ENCODE assay signal across 40 cellular contexts in genomic region chr9:101605547-101605946, GRCh38. TPM values are rescaled to one million over a fixed set of nuclear protein-coding genes. Genes with fewer than 3 reads are reported as not detected.
"Had no signal": no experiment of that assay in that cellular context is flagged by ENCODE, and none has a peak within 500 bp of the region (broad histone marks: within the 10 kb centered on the region; RNA-seq: fewer than 3 reads in every experiment).

No MANE protein-coding gene starts in this region.

- H3K4me1 ChIP-seq: ascending aorta had no signal

- H3K4me3 Mint-ChIP-seq: activated CD4-positive, alpha-beta memory T cell treated with anti-CD3 and anti-CD28 coated beads, Interleukin-2, amount 10 ng/mL, durations not matched to agents 7 days and 5 days; activated CD4-positive, alpha-beta T cell treated with anti-CD3 and anti-CD28 coated beads for 36 hours; activated CD4-positive, alpha-beta T cell treated with anti-CD3 and anti-CD28 coated beads, Interleukin-2, amount 10 ng/mL, durations not matched to agents 7 days and 5 days; activated CD8-positive, alpha-beta memory T cell treated with anti-CD3 and anti-CD28 coated beads, Interleukin-2, amount 10 ng/mL, durations not matched to agents 7 days and 5 days; activated CD8-positive, alpha-beta T cell treated with anti-CD3 and anti-CD28 coated beads, Interleukin-2, amount 10 ng/mL, durations not matched to agents 7 days and 5 days; activated naive CD4-positive, alpha-beta T cell treated with anti-CD3 and anti-CD28 coated beads, Interleukin-2, amount 10 ng/mL, durations not matched to agents 7 days and 5 days; activated naive CD4-positive, alpha-beta T cell treated with anti-CD3 and anti-CD28 coated beads, Interleukin-2, amount 50 U/mL, for 24 hours; activated naive CD8-positive, alpha-beta T cell; activated naive CD8-positive, alpha-beta T cell treated with anti-CD3 and anti-CD28 coated beads, Interleukin-2, amount 10 ng/mL, durations not matched to agents 7 days and 5 days; activated naive CD8-positive, alpha-beta T cell treated with anti-CD3 and anti-CD28 coated beads, Interleukin-2, amount 50 U/mL, for 24 hours; activated T-cell treated with anti-CD3 and anti-CD28 coated beads, Interleukin-2, amount 50 U/mL, for 24 hours; brain; central memory CD8-positive, alpha-beta T cell; T-helper 1 cell treated with Interleukin-12 subunit alpha and Interleukin-12 subunit beta and Interleukin-4 antibody, amounts not matched to agents 30 μg/mL and 1 μg/mL, for 36 hours; T-helper 2 cell treated with Interferon-gamma antibody and Interleukin-4, amounts not matched to agents 5 μg/mL and 100 μg/mL, for 36 hours; WTC11 had no signal

- H3K9me3 ChIP-seq: ascending aorta had no signal

- H3K27me3 ChIP-seq: ascending aorta, cardiac muscle cell had no signal

- H3K36me3 ChIP-seq: ascending aorta, cardiac muscle cell, WERI-Rb-1 had no signal

- H3K36me3 Mint-ChIP-seq: activated CD8-positive, alpha-beta memory T cell treated with anti-CD3 and anti-CD28 coated beads, Interleukin-2, amount 10 ng/mL, durations not matched to agents 7 days and 5 days; activated naive CD4-positive, alpha-beta T cell treated with anti-CD3 and anti-CD28 coated beads, Interleukin-2, amount 10 ng/mL, durations not matched to agents 7 days and 5 days; activated naive CD4-positive, alpha-beta T cell treated with anti-CD3 and anti-CD28 coated beads, Interleukin-2, amount 50 U/mL, for 24 hours; activated naive CD8-positive, alpha-beta T cell; activated naive CD8-positive, alpha-beta T cell treated with anti-CD3 and anti-CD28 coated beads, Interleukin-2, amount 10 ng/mL, durations not matched to agents 7 days and 5 days; brain; WTC11 had no signal

- H3K4me3 ChIP-seq: ascending aorta, cardiac muscle cell had no signal

- H3K27ac Mint-ChIP-seq: activated CD4-positive, alpha-beta memory T cell treated with anti-CD3 and anti-CD28 coated beads, Interleukin-2, amount 10 ng/mL, durations not matched to agents 7 days and 5 days; activated CD4-positive, alpha-beta T cell treated with anti-CD3 and anti-CD28 coated beads for 36 hours; activated CD4-positive, alpha-beta T cell treated with anti-CD3 and anti-CD28 coated beads, Interleukin-2, amount 10 ng/mL, durations not matched to agents 7 days and 5 days; activated CD8-positive, alpha-beta memory T cell treated with anti-CD3 and anti-CD28 coated beads, Interleukin-2, amount 10 ng/mL, durations not matched to agents 7 days and 5 days; activated CD8-positive, alpha-beta T cell treated with anti-CD3 and anti-CD28 coated beads, Interleukin-2, amount 10 ng/mL, durations not matched to agents 7 days and 5 days; activated naive CD4-positive, alpha-beta T cell treated with anti-CD3 and anti-CD28 coated beads, Interleukin-2, amount 10 ng/mL, durations not matched to agents 7 days and 5 days; activated naive CD4-positive, alpha-beta T cell treated with anti-CD3 and anti-CD28 coated beads, Interleukin-2, amount 50 U/mL, for 24 hours; activated naive CD8-positive, alpha-beta T cell; activated naive CD8-positive, alpha-beta T cell treated with anti-CD3 and anti-CD28 coated beads, Interleukin-2, amount 10 ng/mL, durations not matched to agents 7 days and 5 days; activated naive CD8-positive, alpha-beta T cell treated with anti-CD3 and anti-CD28 coated beads, Interleukin-2, amount 50 U/mL, for 24 hours; activated T-cell treated with anti-CD3 and anti-CD28 coated beads, Interleukin-2, amount 50 U/mL, for 24 hours; activated T-helper 2 cell treated with anti-CD3 and anti-CD28 coated beads, Interferon-gamma antibody, Interleukin-2, Interleukin-4, amounts not matched to agents 10 μg/mL and 5 μg/mL and 100 μg/mL, durations not matched to agents 14 hours and 24 hours and 36 hours; brain; T-helper 1 cell treated with Interleukin-12 subunit alpha and Interleukin-12 subunit beta and Interleukin-4 antibody, amounts not matched to agents 30 μg/mL and 1 μg/mL, for 36 hours; T-helper 2 cell treated with Interferon-gamma antibody and Interleukin-4, amounts not matched to agents 5 μg/mL and 100 μg/mL, for 36 hours; WTC11 had no signal

- H3K9me3 Mint-ChIP-seq: activated CD4-positive, alpha-beta memory T cell treated with anti-CD3 and anti-CD28 coated beads, Interleukin-2, amount 10 ng/mL, durations not matched to agents 7 days and 5 days; activated CD4-positive, alpha-beta T cell treated with anti-CD3 and anti-CD28 coated beads, Interleukin-2, amount 10 ng/mL, durations not matched to agents 7 days and 5 days; activated naive CD4-positive, alpha-beta T cell treated with anti-CD3 and anti-CD28 coated beads, Interleukin-2, amount 10 ng/mL, durations not matched to agents 7 days and 5 days; activated naive CD4-positive, alpha-beta T cell treated with anti-CD3 and anti-CD28 coated beads, Interleukin-2, amount 50 U/mL, for 24 hours; activated naive CD8-positive, alpha-beta T cell treated with anti-CD3 and anti-CD28 coated beads, Interleukin-2, amount 10 ng/mL, durations not matched to agents 7 days and 5 days; activated naive CD8-positive, alpha-beta T cell treated with anti-CD3 and anti-CD28 coated beads, Interleukin-2, amount 50 U/mL, for 24 hours; activated T-cell treated with anti-CD3 and anti-CD28 coated beads, Interleukin-2, amount 50 U/mL, for 24 hours; activated T-helper 2 cell treated with anti-CD3 and anti-CD28 coated beads, Interferon-gamma antibody, Interleukin-2, Interleukin-4, amounts not matched to agents 10 μg/mL and 5 μg/mL and 100 μg/mL, durations not matched to agents 14 hours and 24 hours and 36 hours; brain; central memory CD8-positive, alpha-beta T cell; T-helper 1 cell treated with Interleukin-12 subunit alpha and Interleukin-12 subunit beta and Interleukin-4 antibody, amounts not matched to agents 30 μg/mL and 1 μg/mL, for 36 hours; T-helper 2 cell treated with Interferon-gamma antibody and Interleukin-4, amounts not matched to agents 5 μg/mL and 100 μg/mL, for 36 hours; WTC11 had no signal

- H3K27ac ChIP-seq: ascending aorta, cardiac muscle cell, WERI-Rb-1 had no signal

- DNase-seq: activated CD4-positive, alpha-beta memory T cell treated with anti-CD3 and anti-CD28 coated beads, Interleukin-2, amount 10 ng/mL, durations not matched to agents 7 days and 5 days; activated CD4-positive, alpha-beta T cell treated with anti-CD3 and anti-CD28 coated beads for 1 hour; activated CD4-positive, alpha-beta T cell treated with anti-CD3 and anti-CD28 coated beads for 36 hours; activated CD4-positive, alpha-beta T cell treated with anti-CD3 and anti-CD28 coated beads for 48 hours; activated CD4-positive, alpha-beta T cell treated with anti-CD3 and anti-CD28 coated beads, Interleukin-2, amount 10 ng/mL, durations not matched to agents 7 days and 5 days; activated CD4-positive, alpha-beta T cell treated with anti-CD3 and anti-CD28 coated beads, Interleukin-2, amount 50 U/mL, for 48 hours; activated CD4-positive, CD25-positive, alpha-beta regulatory T cell; activated CD8-positive, alpha-beta memory T cell treated with anti-CD3 and anti-CD28 coated beads for 24 hours; activated CD8-positive, alpha-beta memory T cell treated with anti-CD3 and anti-CD28 coated beads, Interleukin-2, amount 10 ng/mL, durations not matched to agents 7 days and 5 days; activated CD8-positive, alpha-beta memory T cell treated with anti-CD3 and anti-CD28 coated beads, Interleukin-2, amount 50 U/mL, for 48 hours; activated CD8-positive, alpha-beta T cell treated with anti-CD3 and anti-CD28 coated beads, Interleukin-2, amount 10 ng/mL, durations not matched to agents 7 days and 5 days; activated effector memory CD4-positive, alpha-beta T cell treated with Interleukin-2 at 50 U/mL for 16 hours; activated gamma-delta T cell; activated naive CD4-positive, alpha-beta T cell treated with anti-CD3 and anti-CD28 coated beads, Interleukin-2, amount 10 ng/mL, durations not matched to agents 7 days and 5 days; activated naive CD4-positive, alpha-beta T cell treated with Interleukin-2 at 50 U/mL for 16 hours; activated naive CD8-positive, alpha-beta T cell treated with anti-CD3 and anti-CD28 coated beads, Interleukin-2, amount 10 ng/mL, durations not matched to agents 7 days and 5 days; activated naive CD8-positive, alpha-beta T cell treated with anti-CD3 and anti-CD28 coated beads, Interleukin-2, amount 50 U/mL, for 24 hours; activated T-cell treated with anti-CD3 and anti-CD28 coated beads, Interleukin-2, amount 50 U/mL, for 24 hours; activated T-cell treated with anti-CD3 and anti-CD28 coated beads, Interleukin-2, amount 50 U/mL, for 48 hours; amygdala; anterior cingulate cortex; caudate nucleus; cerebellar nuclear complex; T-helper 1 cell; T-helper 2 cell; T-helper 9 cell; WERI-Rb-1 had no signal

- H3K4me1 Mint-ChIP-seq: activated CD4-positive, alpha-beta memory T cell treated with anti-CD3 and anti-CD28 coated beads, Interleukin-2, amount 10 ng/mL, durations not matched to agents 7 days and 5 days; activated CD4-positive, alpha-beta T cell treated with anti-CD3 and anti-CD28 coated beads, Interleukin-2, amount 10 ng/mL, durations not matched to agents 7 days and 5 days; activated CD8-positive, alpha-beta memory T cell treated with anti-CD3 and anti-CD28 coated beads, Interleukin-2, amount 10 ng/mL, durations not matched to agents 7 days and 5 days; activated naive CD4-positive, alpha-beta T cell treated with anti-CD3 and anti-CD28 coated beads, Interleukin-2, amount 10 ng/mL, durations not matched to agents 7 days and 5 days; central memory CD8-positive, alpha-beta T cell had no signal

- ATAC-seq: activated CD4-positive, alpha-beta T cell treated with anti-CD3 and anti-CD28 coated beads for 36 hours; activated CD4-positive, CD25-positive, alpha-beta regulatory T cell treated with anti-CD3 and anti-CD28 coated beads, Interleukin-2, amount 50 U/mL, for 24 hours; activated CD8-positive, alpha-beta memory T cell treated with anti-CD3 and anti-CD28 coated beads, Interleukin-2, amount 10 ng/mL, durations not matched to agents 7 days and 5 days; activated CD8-positive, alpha-beta T cell treated with anti-CD3 and anti-CD28 coated beads, Interleukin-2, amount 10 ng/mL, durations not matched to agents 7 days and 5 days; activated naive CD8-positive, alpha-beta T cell treated with anti-CD3 and anti-CD28 coated beads, Interleukin-2, amount 50 U/mL, for 24 hours; WTC11 had no signal

- H3K27me3 Mint-ChIP-seq: brain had no signal

RNA-seq across cellular contexts. Expression of gene PPP3R2, which starts 10.8 kb away (rescaled TPM):
- total RNA-seq: activated CD4-positive, alpha-beta memory T cell treated with anti-CD3 and anti-CD28 coated beads, Interleukin-2, amount 10 ng/mL, durations not matched to agents 7 days and 5 days; activated CD4-positive, alpha-beta T cell treated with anti-CD3 and anti-CD28 coated beads for 36 hours; activated CD4-positive, alpha-beta T cell treated with anti-CD3 and anti-CD28 coated beads, Interleukin-2, amount 10 ng/mL, durations not matched to agents 7 days and 5 days; activated CD8-positive, alpha-beta memory T cell treated with anti-CD3 and anti-CD28 coated beads, Interleukin-2, amount 10 ng/mL, durations not matched to agents 7 days and 5 days; activated CD8-positive, alpha-beta T cell treated with anti-CD3 and anti-CD28 coated beads, Interleukin-2, amount 10 ng/mL, durations not matched to agents 7 days and 5 days; activated naive CD8-positive, alpha-beta T cell treated with anti-CD3 and anti-CD28 coated beads, Interleukin-2, amount 10 ng/mL, durations not matched to agents 7 days and 5 days; activated T-helper 2 cell treated with anti-CD3 and anti-CD28 coated beads, Interferon-gamma antibody, Interleukin-2, Interleukin-4, amounts not matched to agents 10 μg/mL and 5 μg/mL and 100 μg/mL, durations not matched to agents 14 hours and 24 hours and 36 hours; ascending aorta; bronchial epithelial cell; cardiac muscle cell; WTC11 had no signal
- polyA plus RNA-seq: adipose tissue, cardiac muscle cell had no signal
